Comparison of ENCODE assay signal across 16 cellular contexts in the genomic region with DNA sequence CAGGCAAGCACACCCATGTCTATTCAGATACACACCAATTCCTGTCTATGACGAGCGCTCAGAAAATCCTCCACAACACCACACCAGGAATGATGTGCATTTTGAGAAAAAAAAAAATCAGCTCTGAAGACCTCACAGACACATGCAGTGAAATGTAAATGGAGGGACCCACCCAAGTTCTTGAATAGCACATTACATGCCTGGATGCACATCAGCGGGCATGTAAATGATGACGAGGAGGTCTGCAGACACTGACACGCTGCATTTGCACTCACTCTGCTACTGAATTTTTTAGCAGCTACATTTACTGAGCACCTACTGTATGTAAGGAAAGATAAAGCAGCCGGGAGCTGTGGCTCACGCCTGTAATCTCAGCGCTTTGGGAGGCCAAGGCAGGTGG. TPM values are rescaled to one million over a fixed set of nuclear protein-coding genes. Genes with fewer than 3 reads are reported as not detected.
DNase-seq lines count a peak whose midpoint lies in the region; ATAC-seq and TF ChIP-seq lines count a peak whose summit lies in the region.
"Had no signal": no experiment of that assay in that cellular context is flagged by ENCODE, and none has a peak within 500 bp of the region (broad histone marks: within the 10 kb centered on the region; RNA-seq: fewer than 3 reads in every experiment).

No MANE protein-coding gene starts in this region.

- H3K4me3 ChIP-seq in HEK293 (ENCODE audit: low read depth, low read length), result no peak overlapping the region
- H3K4me3 ChIP-seq in upper lobe of right lung, result no peak overlapping the region
- H3K4me3 ChIP-seq: SJCRH30, spleen, tibial nerve had no signal

- TF ChIP-seq CTCF in HEK293 (tag by site-specific recombination; IDR thresholded peaks at IDR 0.05), result no peak
- no peak for TF ChIP-seq CTCF in mesothelial cell of epicardium (IDR thresholded peaks at IDR 0.05; ENCODE audit: unreplicated experiment)
- no peak for TF ChIP-seq CTCF in upper lobe of right lung (IDR thresholded peaks at IDR 0.05)

- intact Hi-C loops in upper lobe of right lung (cut with DNase I), result no loop called here

- peak overlapping the region; percentile 78 for H3K27ac Mint-ChIP-seq in mesothelial cell of epicardium

- DNase-seq in NCI-H2107 treated with DMSO at 0.1 percent for 48 hours (lab: John Stamatoyannopoulos, UW; ENCODE audit: unreplicated experiment) (peak; percentile 6), NCI-H2107 (lab: John Stamatoyannopoulos, UW) (no peak), NCI-H69 (lab: John Stamatoyannopoulos, UW) (peak; percentile 78), mesothelial cell of epicardium (ENCODE audit: low spot score in 2 of 2, unreplicated experiment in 2 of 2) (no peak), GM19240 (ENCODE audit: insufficient read length, low spot score) (no peak), upper lobe of right lung (no peak), T-helper 2 cell (no peak)
- DNase-seq: activated CD4-positive, CD25-positive, alpha-beta regulatory T cell; activated T-cell treated with anti-CD3 and anti-CD28 coated beads, Interleukin-2, amount 50 U/mL, for 1 hour; amniotic stem cell; EL; mesenchymal stem cell; SJCRH30; spleen had no signal

- no peaks in the 10 kb centered on the region for H3K9me3 Mint-ChIP-seq in mesothelial cell of epicardium

- CTCF ChIA-PET in HEK293 (lab: Yijun Ruan, JAX), result interaction anchor here (0.8 to 4.8 kb wide), 8 partner anchors 8 to 288 kb away, joined by 3 to 48 read pairs (median 6); a partner anchor contains a TSS

- POLR2A ChIA-PET in HEK293 (lab: Yijun Ruan, JAX), result interaction anchor here (1.6 to 3.1 kb wide), 5 partner anchors 9 to 46 kb away, joined by 5 to 23 read pairs (median 14); a partner anchor contains a TSS

- no peaks in the 10 kb centered on the region for H3K9me3 ChIP-seq in HEK293 (ENCODE audit: control insufficient read depth, insufficient read depth, low read depth, low read length)
- H3K9me3 ChIP-seq in upper lobe of right lung, result no peaks in the 10 kb centered on the region
- H3K9me3 ChIP-seq: SJCRH30, spleen, tibial nerve had no signal

- peaks cover 53% of the 10 kb centered on the region for H3K4me1 Mint-ChIP-seq in mesothelial cell of epicardium

- H3K27me3 Mint-ChIP-seq in mesothelial cell of epicardium (ENCODE audit: low read depth), result no peaks in the 10 kb centered on the region

- H3K27me3 ChIP-seq in upper lobe of right lung, result no peaks in the 10 kb centered on the region
- H3K27me3 ChIP-seq: SJCRH30, spleen, tibial nerve had no signal

- H3K4me1 ChIP-seq in HEK293 (ENCODE audit: control insufficient read depth, insufficient read depth, low read length), result no peaks in the 10 kb centered on the region; the same call in 1 of the 2 replicates
- H3K4me1 ChIP-seq in upper lobe of right lung, result peaks cover 8% of the 10 kb centered on the region
- H3K4me1 ChIP-seq: SJCRH30 had no signal

- no peak overlapping the region for H3K4me3 Mint-ChIP-seq in mesothelial cell of epicardium

- H3K27ac ChIP-seq in HEK293 (ENCODE audit: extremely low read depth, low read depth, low read length) (no peak overlapping the region), upper lobe of right lung (no peak overlapping the region)
- H3K27ac ChIP-seq: SJCRH30 had no signal

- no peaks in the 10 kb centered on the region; a peak in 1 of 3 replicates for H3K36me3 ChIP-seq in HEK293 (ENCODE audit: control insufficient read depth in 2 of 2, insufficient read depth in 1 of 2, low read length in 2 of 2)
- no peaks in the 10 kb centered on the region for H3K36me3 ChIP-seq in upper lobe of right lung
- H3K36me3 ChIP-seq: SJCRH30, spleen, tibial nerve had no signal

- H3K36me3 Mint-ChIP-seq in mesothelial cell of epicardium, result no peaks in the 10 kb centered on the region

- ATAC-seq in upper lobe of right lung, result no peak

TF ChIP-seq in HEK293, 187 proteins besides CTCF, POLR2A, EP300 and RAD21:
- TF ChIP-seq ZFP69B (tag by site-specific recombination; IDR thresholded peaks at IDR 0.05), result peak; percentile 58
- TF ChIP-seq, protein P1, sequence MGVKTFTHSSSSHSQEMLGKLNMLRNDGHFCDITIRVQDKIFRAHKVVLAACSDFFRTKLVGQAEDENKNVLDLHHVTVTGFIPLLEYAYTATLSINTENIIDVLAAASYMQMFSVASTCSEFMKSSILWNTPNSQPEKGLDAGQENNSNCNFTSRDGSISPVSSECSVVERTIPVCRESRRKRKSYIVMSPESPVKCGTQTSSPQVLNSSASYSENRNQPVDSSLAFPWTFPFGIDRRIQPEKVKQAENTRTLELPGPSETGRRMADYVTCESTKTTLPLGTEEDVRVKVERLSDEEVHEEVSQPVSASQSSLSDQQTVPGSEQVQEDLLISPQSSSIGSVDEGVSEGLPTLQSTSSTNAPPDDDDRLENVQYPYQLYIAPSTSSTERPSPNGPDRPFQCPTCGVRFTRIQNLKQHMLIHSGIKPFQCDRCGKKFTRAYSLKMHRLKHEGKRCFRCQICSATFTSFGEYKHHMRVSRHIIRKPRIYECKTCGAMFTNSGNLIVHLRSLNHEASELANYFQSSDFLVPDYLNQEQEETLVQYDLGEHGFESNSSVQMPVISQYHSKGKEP (tag by site-specific recombination; IDR thresholded peaks at IDR 0.05), result peak; percentile 54
- TF ChIP-seq ZNF555 (tag by site-specific recombination; conservative IDR thresholded peaks at IDR 0.05), result no peak
- TF ChIP-seq KLF1 (tag by site-specific recombination; IDR thresholded peaks at IDR 0.05), result peak; percentile 72
- TF ChIP-seq ZNF776 (tag by site-specific recombination; IDR thresholded peaks at IDR 0.05; ENCODE audit: borderline replicate concordance), result no peak
- TF ChIP-seq, protein P2, sequence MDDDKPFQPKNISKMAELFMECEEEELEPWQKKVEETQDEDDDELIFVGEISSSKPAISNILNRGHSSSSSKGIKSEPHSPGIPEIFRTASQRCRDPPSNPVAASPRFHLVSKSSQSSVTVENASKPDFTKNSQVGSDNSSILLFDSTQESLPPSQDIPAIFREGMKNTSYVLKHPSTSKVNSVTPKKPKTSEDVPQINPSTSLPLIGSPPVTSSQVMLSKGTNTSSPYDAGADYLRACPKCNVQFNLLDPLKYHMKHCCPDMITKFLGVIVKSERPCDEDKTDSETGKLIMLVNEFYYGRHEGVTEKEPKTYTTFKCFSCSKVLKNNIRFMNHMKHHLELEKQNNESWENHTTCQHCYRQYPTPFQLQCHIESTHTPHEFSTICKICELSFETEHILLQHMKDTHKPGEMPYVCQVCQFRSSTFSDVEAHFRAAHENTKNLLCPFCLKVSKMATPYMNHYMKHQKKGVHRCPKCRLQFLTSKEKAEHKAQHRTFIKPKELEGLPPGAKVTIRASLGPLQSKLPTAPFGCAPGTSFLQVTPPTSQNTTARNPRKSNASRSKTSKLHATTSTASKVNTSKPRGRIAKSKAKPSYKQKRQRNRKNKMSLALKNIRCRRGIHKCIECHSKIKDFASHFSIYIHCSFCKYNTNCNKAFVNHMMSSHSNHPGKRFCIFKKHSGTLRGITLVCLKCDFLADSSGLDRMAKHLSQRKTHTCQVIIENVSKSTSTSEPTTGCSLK (tag by site-specific recombination; IDR thresholded peaks at IDR 0.05), result no peak
- TF ChIP-seq, protein P3, sequence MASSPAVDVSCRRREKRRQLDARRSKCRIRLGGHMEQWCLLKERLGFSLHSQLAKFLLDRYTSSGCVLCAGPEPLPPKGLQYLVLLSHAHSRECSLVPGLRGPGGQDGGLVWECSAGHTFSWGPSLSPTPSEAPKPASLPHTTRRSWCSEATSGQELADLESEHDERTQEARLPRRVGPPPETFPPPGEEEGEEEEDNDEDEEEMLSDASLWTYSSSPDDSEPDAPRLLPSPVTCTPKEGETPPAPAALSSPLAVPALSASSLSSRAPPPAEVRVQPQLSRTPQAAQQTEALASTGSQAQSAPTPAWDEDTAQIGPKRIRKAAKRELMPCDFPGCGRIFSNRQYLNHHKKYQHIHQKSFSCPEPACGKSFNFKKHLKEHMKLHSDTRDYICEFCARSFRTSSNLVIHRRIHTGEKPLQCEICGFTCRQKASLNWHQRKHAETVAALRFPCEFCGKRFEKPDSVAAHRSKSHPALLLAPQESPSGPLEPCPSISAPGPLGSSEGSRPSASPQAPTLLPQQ (tag by site-specific recombination; IDR thresholded peaks at IDR 0.05), result peak; percentile 72; the same call in 1 of the 2 replicates
- TF ChIP-seq ZNF121 (tag by site-specific recombination; IDR thresholded peaks at IDR 0.05), result no peak
- TF ChIP-seq SP2 (tag by site-specific recombination; IDR thresholded peaks at IDR 0.05), result no peak
- peak; percentile 78 for TF ChIP-seq OSR2 (tag by site-specific recombination; IDR thresholded peaks at IDR 0.05)
- TF ChIP-seq ZNF664 (tag by site-specific recombination; IDR thresholded peaks at IDR 0.05), result peak; percentile 82; the same call in 1 of the 2 replicates

RNA-seq across cellular contexts. Expression of a gene that starts 14.7 kb away (rescaled TPM):
- total RNA-seq in mesothelial cell of epicardium (41.0 to 46.2 TPM (median 41.2 TPM) in 3 replicates), upper lobe of right lung (19.9 TPM)

RNA-seq across cellular contexts. Expression of a gene that starts 19.0 kb away (rescaled TPM):
- 3.6 to 3.9 TPM (median 3.8 TPM) in 3 replicates for total RNA-seq in mesothelial cell of epicardium
- 16.8 TPM for total RNA-seq in upper lobe of right lung

RNA-seq across cellular contexts. Expression of a gene that starts 36.2 kb away (rescaled TPM):
- total RNA-seq in mesothelial cell of epicardium, result 65.9 to 67.0 TPM (median 66.8 TPM) in 3 replicates
- 8.4 TPM for total RNA-seq in upper lobe of right lung

RNA-seq across cellular contexts. Expression of a gene that starts 46.5 kb away (rescaled TPM):
- total RNA-seq in mesothelial cell of epicardium (108 to 111 TPM (median 108 TPM) in 3 replicates), upper lobe of right lung (101 TPM)

Comparison
In these comparisons a context has a peak if more than half of its experiments do, and no peak if none do; other contexts are left out.
1. DNase-seq: peak in NCI-H2107 treated with DMSO at 0.1 percent for 48 hours (single experiment) and NCI-H69 (single experiment); none in NCI-H2107 (single experiment), mesothelial cell of epicardium (0 of 2), GM19240 (single experiment), upper lobe of right lung (single experiment) and T-helper 2 cell (0 of 5).